11 cellular contexts compared by ENCODE assay signal in genomic region chr3:188284455-188285212, GRCh38.
DNase-seq lines count a peak whose midpoint lies in the region; ATAC-seq and TF ChIP-seq lines count a peak whose summit lies in the region.
"Had no signal": no experiment of that assay in that cellular context is flagged by ENCODE, and none has a peak within 500 bp of the region (broad histone marks: within the 10 kb centered on the region; RNA-seq: fewer than 3 reads in every experiment).

No MANE protein-coding gene starts in this region.

- H3K9me3 Mint-ChIP-seq in glutamatergic neuron (ENCODE audit: unreplicated experiment), result peaks cover 3% of the 10 kb centered on the region

- H3K36me3 Mint-ChIP-seq in glutamatergic neuron (ENCODE audit: unreplicated experiment), result no peaks in the 10 kb centered on the region

- H3K4me1 ChIP-seq in PC-3 (ENCODE audit: insufficient read depth, low read length), result peaks cover 39% of the 10 kb centered on the region
- peaks cover 34 to 55% of the 10 kb centered on the region in 2 donors for H3K4me1 ChIP-seq in adrenal gland (replicated peaks in 1 of 2)

- H3K4me3 Mint-ChIP-seq in glutamatergic neuron (ENCODE audit: unreplicated experiment), result no peak overlapping the region

- H3K4me3 ChIP-seq in PC-3 (ENCODE audit: low read length) (no peak overlapping the region), adrenal gland (no peak overlapping the region)
- H3K4me3 ChIP-seq: skin epidermis had no signal

- H3K9me3 ChIP-seq in PC-3 (ENCODE audit: low read length) (no peaks in the 10 kb centered on the region), adrenal gland (replicated peaks in 1 of 3) (no peaks in the 10 kb centered on the region)

- no peak overlapping the region for H3K9ac ChIP-seq in PC-3 (ENCODE audit: low read length)

- H3K27me3 ChIP-seq in PC-3 (ENCODE audit: low read length) (no peaks in the 10 kb centered on the region), adrenal gland (no peaks in the 10 kb centered on the region)

- peak overlapping the region; percentile 76; the same call in 1 of the 2 replicates for H3K27ac ChIP-seq in 22Rv1
- H3K27ac ChIP-seq in PC-3 (ENCODE audit: low read length), result no peak overlapping the region
- H3K27ac ChIP-seq in adrenal gland, result peak overlapping the region in 3 of 5 donors; percentile 36 to 75 (median 75)

- no peak overlapping the region for H3K4me2 ChIP-seq in PC-3 (ENCODE audit: low read length)

- no peaks in the 10 kb centered on the region for H3F3A ChIP-seq in PC-3 (ENCODE audit: low read length, unreplicated experiment)

- intact Hi-C loops in PC-3 (cut with micrococcal nuclease) (no loop called here), adrenal gland (cut with DNase I) (loop anchor here in 1 of 2 donors (10.0 kb wide), 1 partner anchor 540 kb away; the partner anchor contains the start of gene BCL6)

- no peaks in the 10 kb centered on the region for H3K9me2 ChIP-seq in PC-3 (replicated peaks; ENCODE audit: low read length)

- WGBS in adrenal gland, 4 donors, result 54 to 64% (median 62%) methylated on average over 9 of the region's 9 CpGs

- peak; percentile 43 for DNase-seq in PC-3
- no peak for DNase-seq in adrenal gland
- DNase-seq in renal cortical epithelial cell (ENCODE audit: low read depth), result peak; percentile 59
- no peak for DNase-seq in glutamatergic neuron
- DNase-seq: effector memory CD4-positive, alpha-beta T cell; NCI-H526 had no signal

- ATAC-seq in PC-3 (no peak), HG02763 (IDR thresholded peaks at IDR 0.05; ENCODE audit: unreplicated experiment) (no peak), GM18502 (IDR thresholded peaks at IDR 0.05; ENCODE audit: poor library complexity, unreplicated experiment) (no peak), GM18511 (IDR thresholded peaks at IDR 0.05; ENCODE audit: unreplicated experiment) (no peak)

- peaks cover 35% of the 10 kb centered on the region for H3K4me1 Mint-ChIP-seq in glutamatergic neuron (ENCODE audit: low read depth, unreplicated experiment)

- POLR2A ChIA-PET in PC-3 (lab: Charles Lee; ENCODE audit: unreplicated experiment), result interaction anchor here (1.0 kb wide), 1 partner anchor 29 kb away, joined by 6 read pairs; no protein-coding TSS in a partner anchor

- H3K27ac Mint-ChIP-seq in glutamatergic neuron (ENCODE audit: unreplicated experiment), result no peak overlapping the region

- H3K27me3 Mint-ChIP-seq in glutamatergic neuron (ENCODE audit: unreplicated experiment), result peaks cover 3% of the 10 kb centered on the region

- no peak for TF ChIP-seq POLR2A in adrenal gland (IDR thresholded peaks at IDR 0.05)

- no peak for TF ChIP-seq CTCF in 22Rv1 (IDR thresholded peaks at IDR 0.05)
- TF ChIP-seq CTCF in PC-3 (conservative IDR thresholded peaks at IDR 0.05; ENCODE audit: low read depth, low read length), result no peak
- TF ChIP-seq CTCF in adrenal gland (IDR thresholded peaks at IDR 0.05), result no peak
- no peak for TF ChIP-seq CTCF in glutamatergic neuron (IDR thresholded peaks at IDR 0.05; ENCODE audit: partially characterized antibody, unreplicated experiment)

- CTCF ChIA-PET in PC-3 (lab: Charles Lee), result interaction anchor here (0.6 kb wide), 1 partner anchor 117 kb away, joined by 4 read pairs; no protein-coding TSS in a partner anchor

- H3K36me3 ChIP-seq in PC-3 (ENCODE audit: low read depth, low read length) (no peaks in the 10 kb centered on the region), adrenal gland (replicated peaks in 1 of 2) (no peaks in the 10 kb centered on the region)

- no peak overlapping the region for H2AFZ ChIP-seq in PC-3 (ENCODE audit: low read length)

- BruUV-seq in PC-3 (replicated peaks; lab: Mats Ljungman, UMichigan), result no TSS peak

- H4K20me1 ChIP-seq in PC-3 (ENCODE audit: low read length), result no peaks in the 10 kb centered on the region

- H3K79me2 ChIP-seq in PC-3 (ENCODE audit: low read length), result peaks cover 31% of the 10 kb centered on the region

Comparison
In these comparisons a context has a peak if more than half of its experiments do, and no peak if none do; other contexts are left out.
1. DNase-seq: peak in PC-3 (single experiment) and renal cortical epithelial cell (single experiment); none in adrenal gland (0 of 7) and glutamatergic neuron (single experiment).